ENCODE assay signal across 38 cellular contexts in genomic region chr3:36142746-36143145, GRCh38.
"Had no signal": no experiment of that assay in that cellular context is flagged by ENCODE, and none has a peak within 500 bp of the region (broad histone marks: within the 10 kb centered on the region; RNA-seq: fewer than 3 reads in every experiment).

No MANE protein-coding gene starts in this region.

- H3K27me3 Mint-ChIP-seq: activated naive CD4-positive, alpha-beta T cell treated with anti-CD3 and anti-CD28 coated beads, Interleukin-2, amount 10 ng/mL, durations not matched to agents 7 days and 5 days; activated naive CD4-positive, alpha-beta T cell treated with anti-CD3 and anti-CD28 coated beads, Interleukin-2, amount 50 U/mL, for 24 hours; activated naive CD8-positive, alpha-beta T cell; activated naive CD8-positive, alpha-beta T cell treated with anti-CD3 and anti-CD28 coated beads for 36 hours; activated naive CD8-positive, alpha-beta T cell treated with anti-CD3 and anti-CD28 coated beads, Interleukin-2, amount 10 ng/mL, durations not matched to agents 7 days and 5 days; activated naive CD8-positive, alpha-beta T cell treated with anti-CD3 and anti-CD28 coated beads, Interleukin-2, amount 50 U/mL, for 24 hours; activated T-cell treated with anti-CD3 and anti-CD28 coated beads, Interleukin-2, amount 50 U/mL, for 24 hours; activated T-helper 17 cell treated with anti-CD3 and anti-CD28 coated beads, Interleukin-2, amount 50 U/mL, for 72 hours; central memory CD8-positive, alpha-beta T cell had no signal

- H3K27ac Mint-ChIP-seq: activated naive CD4-positive, alpha-beta T cell treated with anti-CD3 and anti-CD28 coated beads for 36 hours; activated naive CD4-positive, alpha-beta T cell treated with anti-CD3 and anti-CD28 coated beads, Interleukin-2, amount 10 ng/mL, durations not matched to agents 7 days and 5 days; activated naive CD4-positive, alpha-beta T cell treated with anti-CD3 and anti-CD28 coated beads, Interleukin-2, amount 50 U/mL, for 24 hours; activated naive CD8-positive, alpha-beta T cell; activated naive CD8-positive, alpha-beta T cell treated with anti-CD3 and anti-CD28 coated beads for 36 hours; activated naive CD8-positive, alpha-beta T cell treated with anti-CD3 and anti-CD28 coated beads, Interleukin-2, amount 10 ng/mL, durations not matched to agents 7 days and 5 days; activated naive CD8-positive, alpha-beta T cell treated with anti-CD3 and anti-CD28 coated beads, Interleukin-2, amount 50 U/mL, for 24 hours; activated T-cell treated with anti-CD3 and anti-CD28 coated beads, Interleukin-2, amount 50 U/mL, for 24 hours; activated T-cell treated with anti-CD3 and anti-CD28 coated beads, Interleukin-2, amount 50 U/mL, for 72 hours; activated T-helper 1 cell treated with anti-CD3 and anti-CD28 coated beads, Interleukin-12 subunit alpha, Interleukin-12 subunit beta, Interleukin-2, Interleukin-4 antibody, amounts not matched to agents 30 ng/mL and 10 ng/mL and 1 ng/mL, durations not matched to agents 14 hours and 24 hours and 36 hours; activated T-helper 17 cell treated with anti-CD3 and anti-CD28 coated beads, Interleukin-2, amount 50 U/mL, for 72 hours; activated T-helper 2 cell treated with anti-CD3 and anti-CD28 coated beads, Interferon-gamma antibody, Interleukin-2, Interleukin-4, amounts not matched to agents 10 μg/mL and 5 μg/mL and 100 μg/mL, durations not matched to agents 14 hours and 24 hours and 36 hours; brain had no signal

- H3K4me3 Mint-ChIP-seq: activated naive CD4-positive, alpha-beta T cell treated with anti-CD3 and anti-CD28 coated beads for 36 hours; activated naive CD4-positive, alpha-beta T cell treated with anti-CD3 and anti-CD28 coated beads, Interleukin-2, amount 10 ng/mL, durations not matched to agents 7 days and 5 days; activated naive CD4-positive, alpha-beta T cell treated with anti-CD3 and anti-CD28 coated beads, Interleukin-2, amount 50 U/mL, for 24 hours; activated naive CD8-positive, alpha-beta T cell; activated naive CD8-positive, alpha-beta T cell treated with anti-CD3 and anti-CD28 coated beads for 36 hours; activated naive CD8-positive, alpha-beta T cell treated with anti-CD3 and anti-CD28 coated beads, Interleukin-2, amount 10 ng/mL, durations not matched to agents 7 days and 5 days; activated naive CD8-positive, alpha-beta T cell treated with anti-CD3 and anti-CD28 coated beads, Interleukin-2, amount 50 U/mL, for 24 hours; activated T-cell treated with anti-CD3 and anti-CD28 coated beads, Interleukin-2, amount 50 U/mL, for 24 hours; activated T-cell treated with anti-CD3 and anti-CD28 coated beads, Interleukin-2, amount 50 U/mL, for 4 hours; activated T-cell treated with anti-CD3 and anti-CD28 coated beads, Interleukin-2, amount 50 U/mL, for 72 hours; activated T-helper 1 cell treated with anti-CD3 and anti-CD28 coated beads, Interleukin-12 subunit alpha, Interleukin-12 subunit beta, Interleukin-2, Interleukin-4 antibody, amounts not matched to agents 30 ng/mL and 10 ng/mL and 1 ng/mL, durations not matched to agents 14 hours and 24 hours and 36 hours; activated T-helper 17 cell treated with anti-CD3 and anti-CD28 coated beads, Interleukin-2, amount 50 U/mL, for 72 hours; brain; central memory CD8-positive, alpha-beta T cell had no signal

- H3K27me3 ChIP-seq: adrenal gland, ascending aorta, body of pancreas, brain microvascular endothelial cell, breast epithelium, cardiac muscle cell had no signal

- H3K9me3 Mint-ChIP-seq: activated naive CD4-positive, alpha-beta T cell treated with anti-CD3 and anti-CD28 coated beads for 36 hours; activated naive CD4-positive, alpha-beta T cell treated with anti-CD3 and anti-CD28 coated beads, Interleukin-2, amount 10 ng/mL, durations not matched to agents 7 days and 5 days; activated naive CD4-positive, alpha-beta T cell treated with anti-CD3 and anti-CD28 coated beads, Interleukin-2, amount 50 U/mL, for 72 hours; activated naive CD8-positive, alpha-beta T cell treated with anti-CD3 and anti-CD28 coated beads for 36 hours; activated naive CD8-positive, alpha-beta T cell treated with anti-CD3 and anti-CD28 coated beads, Interleukin-2, amount 10 ng/mL, durations not matched to agents 7 days and 5 days; activated naive CD8-positive, alpha-beta T cell treated with anti-CD3 and anti-CD28 coated beads, Interleukin-2, amount 50 U/mL, for 24 hours; activated T-cell treated with anti-CD3 and anti-CD28 coated beads, Interleukin-2, amount 50 U/mL, for 24 hours; activated T-cell treated with anti-CD3 and anti-CD28 coated beads, Interleukin-2, amount 50 U/mL, for 4 hours; activated T-cell treated with anti-CD3 and anti-CD28 coated beads, Interleukin-2, amount 50 U/mL, for 72 hours; activated T-helper 1 cell treated with anti-CD3 and anti-CD28 coated beads, Interleukin-12 subunit alpha, Interleukin-12 subunit beta, Interleukin-2, Interleukin-4 antibody, amounts not matched to agents 30 ng/mL and 10 ng/mL and 1 ng/mL, durations not matched to agents 14 hours and 24 hours and 36 hours; activated T-helper 2 cell treated with anti-CD3 and anti-CD28 coated beads, Interferon-gamma antibody, Interleukin-2, Interleukin-4, amounts not matched to agents 10 μg/mL and 5 μg/mL and 100 μg/mL, durations not matched to agents 14 hours and 24 hours and 36 hours; brain; central memory CD8-positive, alpha-beta T cell had no signal

- H3K9me3 ChIP-seq: adrenal gland, ascending aorta, body of pancreas, breast epithelium had no signal

- H3K4me3 ChIP-seq: adrenal gland, ascending aorta, body of pancreas, breast epithelium, cardiac muscle cell had no signal

- H3K27ac ChIP-seq: adrenal gland, ascending aorta, body of pancreas, brain microvascular endothelial cell, breast epithelium, cardiac muscle cell had no signal

- DNase-seq: activated effector memory CD4-positive, alpha-beta T cell treated with anti-CD3 and anti-CD28 coated beads, Interleukin-2, amount 50 U/mL, for 16 hours; activated effector memory CD4-positive, alpha-beta T cell treated with Interleukin-2 at 50 U/mL for 16 hours; activated gamma-delta T cell; activated gamma-delta T cell treated with Interleukin-2 at 50 U/mL for 16 hours; activated naive CD4-positive, alpha-beta T cell; activated naive CD4-positive, alpha-beta T cell treated with anti-CD3 and anti-CD28 coated beads for 36 hours; activated naive CD4-positive, alpha-beta T cell treated with anti-CD3 and anti-CD28 coated beads, Interleukin-2, amount 10 ng/mL, durations not matched to agents 7 days and 5 days; activated naive CD4-positive, alpha-beta T cell treated with anti-CD3 and anti-CD28 coated beads, Interleukin-2, amount 50 U/mL, for 16 hours; activated naive CD4-positive, alpha-beta T cell treated with Interleukin-2 at 50 U/mL for 16 hours; activated naive CD8-positive, alpha-beta T cell treated with anti-CD3 and anti-CD28 coated beads for 36 hours; activated naive CD8-positive, alpha-beta T cell treated with anti-CD3 and anti-CD28 coated beads, Interleukin-2, amount 10 ng/mL, durations not matched to agents 7 days and 5 days; activated naive CD8-positive, alpha-beta T cell treated with anti-CD3 and anti-CD28 coated beads, Interleukin-2, amount 50 U/mL, for 24 hours; activated T-cell treated with anti-CD3 and anti-CD28 coated beads, Interleukin-2, amount 50 U/mL, for 24 hours; activated T-cell treated with anti-CD3 and anti-CD28 coated beads, Interleukin-2, amount 50 U/mL, for 4 hours; activated T-cell treated with anti-CD3 and anti-CD28 coated beads, Interleukin-2, amount 50 U/mL, for 48 hours; activated T-cell treated with anti-CD3 and anti-CD28 coated beads, Interleukin-2, amount 50 U/mL, for 72 hours; adrenal gland; amniotic stem cell; amygdala; anterior cingulate cortex; aorta; body of pancreas; brain microvascular endothelial cell; caudate nucleus; central memory CD4-positive, alpha-beta T cell; cerebellar nuclear complex had no signal

- H3K4me1 Mint-ChIP-seq: activated naive CD4-positive, alpha-beta T cell treated with anti-CD3 and anti-CD28 coated beads, Interleukin-2, amount 10 ng/mL, durations not matched to agents 7 days and 5 days; activated naive CD4-positive, alpha-beta T cell treated with anti-CD3 and anti-CD28 coated beads, Interleukin-2, amount 50 U/mL, for 24 hours; activated naive CD8-positive, alpha-beta T cell treated with anti-CD3 and anti-CD28 coated beads for 36 hours; activated naive CD8-positive, alpha-beta T cell treated with anti-CD3 and anti-CD28 coated beads, Interleukin-2, amount 10 ng/mL, durations not matched to agents 7 days and 5 days; activated naive CD8-positive, alpha-beta T cell treated with anti-CD3 and anti-CD28 coated beads, Interleukin-2, amount 50 U/mL, for 24 hours; activated T-helper 17 cell treated with anti-CD3 and anti-CD28 coated beads, Interleukin-2, amount 50 U/mL, for 72 hours; brain; central memory CD8-positive, alpha-beta T cell had no signal

- H3K36me3 ChIP-seq: adrenal gland, ascending aorta, brain microvascular endothelial cell, breast epithelium, cardiac muscle cell had no signal

- H3K4me1 ChIP-seq: adrenal gland, ascending aorta, body of pancreas, breast epithelium had no signal

- H3K36me3 Mint-ChIP-seq: activated naive CD4-positive, alpha-beta T cell treated with anti-CD3 and anti-CD28 coated beads, Interleukin-2, amount 10 ng/mL, durations not matched to agents 7 days and 5 days; activated naive CD4-positive, alpha-beta T cell treated with anti-CD3 and anti-CD28 coated beads, Interleukin-2, amount 50 U/mL, for 24 hours; activated naive CD4-positive, alpha-beta T cell treated with anti-CD3 and anti-CD28 coated beads, Interleukin-2, amount 50 U/mL, for 72 hours; activated naive CD8-positive, alpha-beta T cell; activated naive CD8-positive, alpha-beta T cell treated with anti-CD3 and anti-CD28 coated beads for 36 hours; activated naive CD8-positive, alpha-beta T cell treated with anti-CD3 and anti-CD28 coated beads, Interleukin-2, amount 10 ng/mL, durations not matched to agents 7 days and 5 days; brain had no signal

- ATAC-seq: activated naive CD4-positive, alpha-beta T cell treated with anti-CD3 and anti-CD28 coated beads, Interleukin-2, amount 50 U/mL, for 72 hours; activated naive CD8-positive, alpha-beta T cell treated with anti-CD3 and anti-CD28 coated beads, Interleukin-2, amount 50 U/mL, for 24 hours; activated T-cell treated with anti-CD3 and anti-CD28 coated beads, Interleukin-2, amount 50 U/mL, for 4 hours; activated T-cell treated with anti-CD3 and anti-CD28 coated beads, Interleukin-2, amount 50 U/mL, for 72 hours; activated T-helper 17 cell treated with anti-CD3 and anti-CD28 coated beads, Interleukin-2, amount 50 U/mL, for 72 hours; body of pancreas had no signal

- FAIRE-seq: bronchial epithelial cell had no signal
